In the genomic region with DNA sequence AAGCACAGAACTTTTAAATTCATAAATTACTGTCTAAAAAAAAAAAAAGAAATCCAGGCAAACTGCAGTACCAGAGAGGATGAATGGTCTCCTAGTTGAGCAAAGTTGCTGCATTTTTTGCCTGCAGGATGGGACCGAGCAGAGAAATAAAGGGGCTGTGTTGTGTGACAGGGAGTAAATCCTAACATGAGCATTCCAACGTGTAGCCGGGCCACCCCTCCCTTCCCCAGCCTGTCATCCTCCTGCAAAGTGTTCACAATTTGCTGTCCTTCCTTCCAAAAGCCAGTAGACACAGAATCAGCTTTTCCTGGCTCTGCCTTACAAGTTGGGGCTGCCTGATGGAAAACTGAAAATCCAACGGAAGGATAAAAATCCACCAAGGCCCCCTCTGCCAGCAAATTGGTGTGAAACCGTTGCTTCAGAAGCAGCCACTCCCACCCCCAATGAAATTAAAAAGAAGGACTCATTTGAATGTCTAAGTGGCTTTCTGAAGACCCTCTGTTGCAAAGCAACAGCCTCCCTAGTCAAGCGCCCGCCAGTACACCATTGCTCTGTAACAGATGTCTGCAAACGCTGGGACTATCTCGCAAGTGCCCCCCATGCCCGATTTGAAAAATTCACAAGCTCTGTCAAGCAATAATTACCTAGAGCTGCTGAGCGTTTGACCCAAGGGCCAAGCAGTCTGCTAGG, we compare ENCODE assay signal across 8 cellular contexts. TPM values are rescaled to one million over a fixed set of nuclear protein-coding genes. Genes with fewer than 3 reads are reported as not detected.
DNase-seq lines count a peak whose midpoint lies in the region; TF ChIP-seq lines count a peak whose summit lies in the region.

No MANE protein-coding gene starts in this region.

- BruUV-seq in MCF 10A (replicated peaks; lab: Mats Ljungman, UMichigan) = no TSS peak

- peak overlapping the region; percentile 11 for H3K4me3 ChIP-seq in lower leg skin (ENCODE audit: low read depth, poor library complexity, severe bottlenecking)

- peak overlapping the region; percentile 75 for H3K27ac Mint-ChIP-seq in MCF 10A (ENCODE audit: low read depth, unreplicated experiment)

- no peaks in the 10 kb centered on the region for H3K27me3 Mint-ChIP-seq in MCF 10A (ENCODE audit: insufficient read depth, unreplicated experiment)

- peak; percentile 23 to 54 for DNase-seq in NCI-H524 (lab: John Stamatoyannopoulos, UW)
- DNase-seq in NCI-H524 treated with DMSO at 0.1 percent for 48 hours (lab: John Stamatoyannopoulos, UW) = no peak
- DNase-seq in MCF 10A (ENCODE audit: unreplicated experiment) = no peak
- DNase-seq in lower leg skin (ENCODE audit: low spot score in 2 of 2) = no peak
- no peak for DNase-seq in NCI-H1105 treated with DMSO at 0.1 percent for 48 hours (lab: John Stamatoyannopoulos, UW)
- DNase-seq in NCI-H2107 (lab: John Stamatoyannopoulos, UW) = no peak
- no peak for DNase-seq in OCI-M1 (lab: John Stamatoyannopoulos, UW)

- H3K4me3 Mint-ChIP-seq in MCF 10A (ENCODE audit: unreplicated experiment) = peak overlapping the region; percentile 80

- H3K36me3 Mint-ChIP-seq in MCF 10A (ENCODE audit: insufficient read depth, unreplicated experiment) = no peaks in the 10 kb centered on the region

- H3K9me3 Mint-ChIP-seq in MCF 10A (ENCODE audit: unreplicated experiment) = no peaks in the 10 kb centered on the region

- no peak for TF ChIP-seq POLR2A in lower leg skin (IDR thresholded peaks at IDR 0.05)

- POLR2A ChIA-PET in MCF 10A (lab: Yijun Ruan, JAX) = interaction anchor here (0.7 to 4.9 kb wide), 6 partner anchors 8 to 225 kb away, joined by 3 to 34 read pairs (median 3); no protein-coding TSS in a partner anchor

- CTCF ChIA-PET in MCF 10A (lab: Yijun Ruan, JAX) = interaction anchor here (0.8 to 2.0 kb wide), 9 partner anchors 12 to 230 kb away, joined by 3 to 7 read pairs (median 3); no protein-coding TSS in a partner anchor

- H3K27ac ChIP-seq in temporal lobe (ENCODE audit: low read depth, low read length) = peak overlapping the region; percentile 84

- 28 to 42% methylated on average over 11 of the region's 11 CpGs for WGBS in lower leg skin, 2 donors

- TF ChIP-seq CTCF in MCF 10A (IDR thresholded peaks at IDR 0.05; ENCODE audit: unreplicated experiment) (no peak), lower leg skin (IDR thresholded peaks at IDR 0.05) (no peak)

- H3K4me1 Mint-ChIP-seq in MCF 10A (ENCODE audit: insufficient read depth, unreplicated experiment) = peaks cover 22% of the 10 kb centered on the region

- intact Hi-C loops in MCF 10A (cut with micrococcal nuclease) (no loop called here), lower leg skin (cut with DNase I; ENCODE audit: low total_unique reads) (no loop called here)

RNA-seq across cellular contexts. Expression of gene FRMD4B, which starts 0.7 kb away (rescaled TPM):
- total RNA-seq in MCF 10A (2022) (39.0 and 51.9 TPM in 2 replicates), lower leg skin (10 to 100 TPM; 58.0 to 71.9 (median 63.4) TPM), temporal lobe (49.9 TPM)

Comparison
In these comparisons a context has a peak if more than half of its experiments do, and no peak if none do; other contexts are left out.
1. DNase-seq: peak in NCI-H524 (2 of 2); none in NCI-H524 treated with DMSO at 0.1 percent for 48 hours (single experiment), MCF 10A (single experiment), lower leg skin (0 of 2), NCI-H1105 treated with DMSO at 0.1 percent for 48 hours (single experiment), NCI-H2107 (single experiment) and OCI-M1 (single experiment).